ENCODE assay signal across 17 cellular contexts in genomic region chr2:42800461-42800962, GRCh38. TPM values are rescaled to one million over a fixed set of nuclear protein-coding genes. Genes with fewer than 3 reads are reported as not detected.
DNase-seq lines count a peak whose midpoint lies in the region; TF ChIP-seq lines count a peak whose summit lies in the region.
"Had no signal": no experiment of that assay in that cellular context is flagged by ENCODE, and none has a peak within 500 bp of the region (broad histone marks: within the 10 kb centered on the region; RNA-seq: fewer than 3 reads in every experiment).

No MANE protein-coding gene starts in this region.

- H3K27ac ChIP-seq in mammary epithelial cell (ENCODE audit: insufficient read depth, low read depth, low read length) (no peak overlapping the region), ascending aorta (peak overlapping the region; percentile 6 to 31), mesenchymal stem cell (ENCODE audit: low read length, poor library complexity, severe bottlenecking) (no peak overlapping the region), stomach smooth muscle (ENCODE audit: low read length) (peak overlapping the region; percentile 62)
- H3K27ac ChIP-seq: 22Rv1 had no signal

- H4K20me1 ChIP-seq in mammary epithelial cell (ENCODE audit: insufficient read depth, low read length) = no peaks in the 10 kb centered on the region

- H3K4me1 Mint-ChIP-seq in MCF 10A (ENCODE audit: insufficient read depth, unreplicated experiment) = peaks cover 20% of the 10 kb centered on the region

- no peak overlapping the region for H2BK5ac ChIP-seq in mesenchymal stem cell (ENCODE audit: low read depth, low read length, poor library complexity, severe bottlenecking)

- no peaks in the 10 kb centered on the region for H3K9me3 Mint-ChIP-seq in MCF 10A (ENCODE audit: unreplicated experiment)
- H3K9me3 Mint-ChIP-seq: CD4-positive, CD25-positive, alpha-beta regulatory T cell; HFFc6 had no signal

- no peak overlapping the region for H3K4ac ChIP-seq in mesenchymal stem cell (ENCODE audit: low read depth in 1 of 2, low read length in 2 of 2)

- POLR2A ChIA-PET in MCF 10A (lab: Yijun Ruan, JAX) = interaction anchor here (1.0 to 1.9 kb wide), 2 partner anchors 9 to 10 kb away, joined by 4 to 8 read pairs; no protein-coding TSS in a partner anchor

- H3K79me2 ChIP-seq in mammary epithelial cell (ENCODE audit: insufficient read depth, low read length) = no peaks in the 10 kb centered on the region

- intact Hi-C loops in mammary epithelial cell (cut with micrococcal nuclease) = no loop called here
- intact Hi-C loops in MCF 10A (cut with micrococcal nuclease) = no loop called here
- intact Hi-C loops in ascending aorta (cut with DNase I) = no loop called here

- no peak overlapping the region for H3K4me3 Mint-ChIP-seq in MCF 10A (ENCODE audit: unreplicated experiment)
- H3K4me3 Mint-ChIP-seq: CD4-positive, CD25-positive, alpha-beta regulatory T cell; HFFc6 had no signal

- no peak overlapping the region for H2AK5ac ChIP-seq in mesenchymal stem cell (ENCODE audit: low read length, severe bottlenecking)

- no peak overlapping the region for H4K8ac ChIP-seq in mesenchymal stem cell (ENCODE audit: low read length)

- H2AFZ ChIP-seq in mammary epithelial cell (ENCODE audit: low read depth, low read length) (peak overlapping the region; percentile 20), mesenchymal stem cell (ENCODE audit: low read depth, low read length) (peak overlapping the region; percentile 51)

- H3K36me3 ChIP-seq in mammary epithelial cell (ENCODE audit: insufficient read depth, low read length) (no peaks in the 10 kb centered on the region), ascending aorta (no peaks in the 10 kb centered on the region), mesenchymal stem cell (ENCODE audit: control insufficient read depth in 1 of 2, insufficient read depth in 2 of 2, low read depth in 1 of 2, low read length in 2 of 2) (no peaks in the 10 kb centered on the region), stomach smooth muscle (ENCODE audit: control insufficient read depth in 2 of 2, insufficient read depth in 2 of 2, low read length in 2 of 2) (no peaks in the 10 kb centered on the region)

- H3K27me3 ChIP-seq in mammary epithelial cell (ENCODE audit: insufficient read depth, low read length) (no peaks in the 10 kb centered on the region), ascending aorta (no peaks in the 10 kb centered on the region), mesenchymal stem cell (ENCODE audit: control insufficient read depth in 1 of 2, insufficient read depth in 1 of 2, low read length in 2 of 2) (no peaks in the 10 kb centered on the region), stomach smooth muscle (ENCODE audit: control insufficient read depth in 1 of 2, insufficient read depth in 2 of 2, low read length in 2 of 2) (no peaks in the 10 kb centered on the region)

- H2BK12ac ChIP-seq in mesenchymal stem cell (ENCODE audit: low read length in 2 of 2) = peak overlapping the region in 1 of 2 experiments; percentile 37

- H4K91ac ChIP-seq in mesenchymal stem cell (ENCODE audit: low read length) = no peak overlapping the region

- BruUV-seq in mammary epithelial cell (replicated peaks; lab: Mats Ljungman, UMichigan) (no TSS peak), MCF 10A (replicated peaks; lab: Mats Ljungman, UMichigan) (no TSS peak)

- no peaks in the 10 kb centered on the region for H3K9me3 ChIP-seq in mammary epithelial cell (replicated peaks; ENCODE audit: insufficient read depth, low read length)
- H3K9me3 ChIP-seq in ascending aorta = no peaks in the 10 kb centered on the region
- H3K9me3 ChIP-seq in mesenchymal stem cell (ENCODE audit: control insufficient read depth, low read length) = no peaks in the 10 kb centered on the region
- H3K9me3 ChIP-seq in stomach smooth muscle (ENCODE audit: control insufficient read depth in 2 of 2, low read length in 2 of 2) = no peaks in the 10 kb centered on the region

- H3K27me3 Mint-ChIP-seq in MCF 10A (ENCODE audit: insufficient read depth, unreplicated experiment) = no peaks in the 10 kb centered on the region

- CTCF ChIA-PET in mammary epithelial cell (lab: Charles Lee; ENCODE audit: low non-redundant PET) (no interaction called here), MCF 10A (lab: Yijun Ruan, JAX) (interaction anchor here (1.3 to 1.4 kb wide), 2 partner anchors 9 to 13 kb away, joined by 3 to 5 read pairs; no protein-coding TSS in a partner anchor)

- no peak for DNase-seq in mammary epithelial cell
- DNase-seq in MCF 10A (ENCODE audit: unreplicated experiment) = no peak
- DNase-seq in ascending aorta (ENCODE audit: low spot score in 2 of 2) = no peak
- no peak for DNase-seq in mesenchymal stem cell
- no peak for DNase-seq in H4 (ENCODE audit: low spot score)
- DNase-seq in RPMI8226 = no peak
- no peak for DNase-seq in activated CD8-positive, alpha-beta memory T cell treated with anti-CD3 and anti-CD28 coated beads, Interleukin-2, amount 50 U/mL, for 4 hours
- DNase-seq: Calu3; CD4-positive, CD25-positive, alpha-beta regulatory T cell; DMS 273 treated with DMSO at 0.1 percent for 48 hours; HCEC 1CT; HFFc6 had no signal

- 31% methylated on average over 4 of the region's 4 CpGs for WGBS in mammary epithelial cell (ENCODE audit: low coverage, missing lambda C conversion rate)
- 92% methylated on average over 3 of the region's 4 CpGs for WGBS in mesenchymal stem cell

- dilution Hi-C loops in mammary epithelial cell (cut with HindIII; ENCODE audit: low sequenced_read_pairs) = no loop called here

- H3K4me3 ChIP-seq in mammary epithelial cell (replicated peaks in 1 of 3; ENCODE audit: insufficient read depth in 1 of 3, low read depth in 2 of 3, low read length in 3 of 3) (no peak overlapping the region), ascending aorta (no peak overlapping the region), mesenchymal stem cell (ENCODE audit: insufficient read depth in 1 of 2, low read depth in 1 of 2, low read length in 2 of 2) (no peak overlapping the region), stomach smooth muscle (ENCODE audit: low read length in 2 of 2) (no peak overlapping the region)
- H3K4me3 ChIP-seq: GM12878 had no signal

- H2BK15ac ChIP-seq in mesenchymal stem cell (ENCODE audit: low read depth, poor library complexity, severe bottlenecking) = no peak overlapping the region

- no peak overlapping the region for H3K23ac ChIP-seq in mesenchymal stem cell (ENCODE audit: low read length in 2 of 2)

- in situ Hi-C loops in mammary epithelial cell (cut with MboI; ENCODE audit: low sequenced_read_pairs in 2 of 2) = no loop called here

- H3K4me1 ChIP-seq in mammary epithelial cell (ENCODE audit: insufficient read depth, low read length) (peaks cover 12% of the 10 kb centered on the region), ascending aorta (peaks cover 0 to 16% of the 10 kb centered on the region in 2 donors), mesenchymal stem cell (ENCODE audit: control insufficient read depth, insufficient read depth, low read depth, low read length) (peaks cover 2% of the 10 kb centered on the region), stomach smooth muscle (ENCODE audit: control insufficient read depth, insufficient read depth, low read length) (peaks cover 9% of the 10 kb centered on the region)

- no peaks in the 10 kb centered on the region for H3K79me1 ChIP-seq in mesenchymal stem cell (replicated peaks; ENCODE audit: low read length, poor library complexity, severe bottlenecking)

- H3K9ac ChIP-seq in mammary epithelial cell (ENCODE audit: insufficient read depth, low read length) (no peak overlapping the region), mesenchymal stem cell (ENCODE audit: low read length) (no peak overlapping the region), stomach smooth muscle (ENCODE audit: low read length in 2 of 2) (no peak overlapping the region)

- no peak overlapping the region for H3K4me2 ChIP-seq in mammary epithelial cell (ENCODE audit: insufficient read depth, low read depth, low read length)
- H3K4me2 ChIP-seq in mesenchymal stem cell (ENCODE audit: low read length, poor library complexity, severe bottlenecking) = no peak overlapping the region

- H3K36me3 Mint-ChIP-seq in MCF 10A (ENCODE audit: insufficient read depth, unreplicated experiment) = no peaks in the 10 kb centered on the region
- H3K36me3 Mint-ChIP-seq: CD4-positive, CD25-positive, alpha-beta regulatory T cell had no signal

- H2BK120ac ChIP-seq in mesenchymal stem cell (ENCODE audit: low read depth, low read length) = no peak overlapping the region

- no peak overlapping the region for H3K14ac ChIP-seq in mesenchymal stem cell (ENCODE audit: low read length in 2 of 2)

- no peak overlapping the region for H3K18ac ChIP-seq in mesenchymal stem cell (ENCODE audit: low read depth in 1 of 2, low read length in 2 of 2)

- TF ChIP-seq CTCF in mammary epithelial cell (conservative IDR thresholded peaks at IDR 0.05 in 1 of 2, IDR thresholded peaks at IDR 0.05 in 1 of 2; ENCODE audit: extremely low read depth in 1 of 2, insufficient read depth in 1 of 2, low read depth in 1 of 2, low read length in 2 of 2) = no peak
- TF ChIP-seq CTCF in MCF 10A (IDR thresholded peaks at IDR 0.05; ENCODE audit: unreplicated experiment) = no peak
- no peak for TF ChIP-seq CTCF in ascending aorta (IDR thresholded peaks at IDR 0.05)

- no peak overlapping the region for H3K27ac Mint-ChIP-seq in MCF 10A (ENCODE audit: low read depth, unreplicated experiment)
- H3K27ac Mint-ChIP-seq: HFFc6 had no signal

RNA-seq across cellular contexts. Expression of gene HAAO, which starts 8.1 kb away (rescaled TPM):
- total RNA-seq in mammary epithelial cell (under 1 TPM in 1 of 2 donors, not detected in 1; 0.67 TPM), MCF 10A (2022) (not detected in 2 replicates), ascending aorta (7.2 TPM)
- polyA plus RNA-seq in mammary epithelial cell = not detected
- not detected for polyA minus RNA-seq in mammary epithelial cell
- 1.9 TPM for polyA plus RNA-seq in mesenchymal stem cell (2013, experiment 1 of 2)
- polyA plus RNA-seq in mesenchymal stem cell (2013, experiment 2 of 2) = 1.8 TPM
- total RNA-seq in H4 (2014; rRNA removed; shearing (Covaris generic)) = not detected in 2 replicates
- total RNA-seq: CD4-positive, CD25-positive, alpha-beta regulatory T cell; G401 had no signal

RNA-seq across cellular contexts. Expression of gene OXER1, which starts 36.6 kb away (rescaled TPM):
- total RNA-seq in mammary epithelial cell (under 1 TPM in 1 of 2 donors, not detected in 1; 0.17 TPM), MCF 10A (2022) (not detected in 2 replicates), ascending aorta (0.32 TPM)
- polyA plus RNA-seq in mammary epithelial cell = not detected
- not detected for polyA minus RNA-seq in mammary epithelial cell
- polyA plus RNA-seq in mesenchymal stem cell (2013, experiment 1 of 2) = 0.33 TPM
- polyA plus RNA-seq in mesenchymal stem cell (2013, experiment 2 of 2) = 0.21 TPM
- not detected in 2 replicates for total RNA-seq in H4 (2014; rRNA removed; shearing (Covaris generic))
- total RNA-seq: CD4-positive, CD25-positive, alpha-beta regulatory T cell; G401; HFFc6 had no signal
- polyA plus RNA-seq: BJ had no signal

Comparison
In these comparisons a context has a peak if more than half of its experiments do, and no peak if none do; other contexts are left out.
1. H3K27ac ChIP-seq: peak in ascending aorta (2 of 2) and stomach smooth muscle (single experiment); none in mammary epithelial cell (single experiment) and mesenchymal stem cell (single experiment).